ENCODE assay signal across 14 cellular contexts in the genomic region with DNA sequence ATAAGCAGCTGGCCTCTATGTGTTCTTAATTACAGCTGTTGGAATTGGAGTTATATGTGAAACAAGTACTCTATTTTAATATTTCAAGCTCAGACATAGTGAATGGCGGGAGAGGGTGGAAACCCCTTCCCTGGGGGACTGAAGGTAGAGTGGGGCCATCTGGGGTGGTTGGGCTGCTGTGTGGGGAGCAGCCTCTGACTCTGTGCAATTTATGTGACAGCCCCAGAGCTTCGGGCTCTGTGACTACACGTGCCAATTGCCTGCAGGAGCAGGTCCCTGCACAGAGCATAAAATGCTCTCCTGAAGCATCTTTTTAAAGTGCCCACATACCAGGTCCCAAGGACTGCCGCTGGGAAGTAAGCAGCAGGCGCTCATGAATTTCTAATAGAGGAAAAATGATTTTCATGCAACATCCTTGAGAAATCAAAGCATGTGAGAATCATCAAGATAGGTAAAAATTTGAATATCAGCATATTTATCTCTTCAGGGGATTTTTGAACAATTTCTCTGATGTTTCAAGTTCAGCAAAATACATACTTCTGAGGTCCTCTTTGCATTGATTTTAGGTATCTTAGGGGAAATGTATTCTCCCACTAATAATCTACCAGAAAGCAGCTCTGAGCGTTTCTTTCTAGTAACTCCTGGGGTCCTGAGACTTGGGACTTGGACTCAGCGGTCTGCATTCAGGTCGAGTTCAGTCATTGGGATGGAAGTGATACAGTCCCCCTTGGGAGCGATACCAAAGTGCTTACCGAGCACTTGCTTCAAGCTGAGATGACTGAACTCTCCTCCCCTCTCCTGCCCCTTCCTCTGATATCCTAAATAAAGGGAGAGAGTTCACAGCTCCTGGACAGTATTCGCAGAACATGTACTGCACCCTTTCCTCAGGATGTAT. TPM values are rescaled to one million over a fixed set of nuclear protein-coding genes. Genes with fewer than 3 reads are reported as not detected.
A peak's percentile ranks its signal among the peaks of the same experiment; 100 is the strongest.
DNase-seq lines count a peak whose midpoint lies in the region; ATAC-seq, FAIRE-seq and TF ChIP-seq lines count a peak whose summit lies in the region.
"Had no signal": no experiment of that assay in that cellular context is flagged by ENCODE, and none has a peak within 500 bp of the region (broad histone marks: within the 10 kb centered on the region; RNA-seq: fewer than 3 reads in every experiment).

No MANE protein-coding gene starts in this region.

- H3K27ac ChIP-seq in K562 (ENCODE audit: extremely low read depth, low read depth, low read length) (no peak overlapping the region), HepG2 (ENCODE audit: extremely low read length, insufficient read depth, low read length) (no peak overlapping the region)
- H3K27ac ChIP-seq: HL-60, prostate gland had no signal

- H3K4me1 ChIP-seq in K562 (replicated peaks in 1 of 2; ENCODE audit: control insufficient read depth in 2 of 2, insufficient read depth in 2 of 2, low read length in 2 of 2) (no peaks in the 10 kb centered on the region; a peak in 1 of 5 replicates), HepG2 (ENCODE audit: insufficient read depth, low read length) (no peaks in the 10 kb centered on the region)
- H3K4me1 ChIP-seq: prostate gland had no signal

- H3K27me3 ChIP-seq in K562 (ENCODE audit: control insufficient read depth in 2 of 2, insufficient read depth in 2 of 2, low read length in 2 of 2) (peaks cover 1 to 24% of the 10 kb centered on the region in 2 experiments; a peak in 3 of 5 replicates), HepG2 (ENCODE audit: control insufficient read depth in 1 of 2, insufficient read depth in 2 of 2, low read length in 2 of 2) (no peaks in the 10 kb centered on the region; a peak in 1 of 5 replicates)

- no peak for FAIRE-seq in K562 (lab: Jason Lieb, UNC)
- no peak for FAIRE-seq in HepG2 (lab: Jason Lieb, UNC)

- H3K9me1 ChIP-seq in K562 (ENCODE audit: control insufficient read depth, insufficient read depth, low read length), result no peaks in the 10 kb centered on the region

- whole genome bisulfite sequencing in K562 (ENCODE audit: insufficient coverage, low coverage, missing lambda C conversion rate), result 2% methylated on average over 11 of the region's 11 CpGs
- WGBS in HepG2 (ENCODE audit: low lambda C conversion rate), result 23% methylated on average over 11 of the region's 11 CpGs

- TF ChIP-seq CTCF in K562 (IDR thresholded peaks at IDR 0.05 in 2 of 3, conservative IDR thresholded peaks at IDR 0.05 in 1 of 3; ENCODE audit: insufficient read depth in 2 of 3, low read depth in 1 of 3, low read length in 3 of 3) (no peak), HepG2 (CRISPR knock-in tag; IDR thresholded peaks at IDR 0.05) (no peak)

- H4K20me1 ChIP-seq in K562 (replicated peaks; ENCODE audit: control insufficient read depth, insufficient read depth, low read length), result no peaks in the 10 kb centered on the region
- H4K20me1 ChIP-seq in HepG2 (ENCODE audit: insufficient read depth, low read length), result no peaks in the 10 kb centered on the region

- DNase-seq in NCI-H2171 (lab: John Stamatoyannopoulos, UW) (peak; percentile 36), K562 (ENCODE audit: extremely low read depth in 1 of 4, low spot score in 3 of 4) (no peak), HepG2 (ENCODE audit: low spot score) (no peak), NCI-H146 treated with DMSO at 0.1 percent for 48 hours (lab: John Stamatoyannopoulos, UW; ENCODE audit: unreplicated experiment) (no peak), NCI-H226 (no peak), GM19240 (ENCODE audit: insufficient read length, low spot score) (no peak), midbrain (lab: John Stamatoyannopoulos, UW) (no peak)
- DNase-seq in stimulated activated naive CD8-positive, alpha-beta T cell treated with anti-CD3 and anti-CD28 coated beads, Interleukin-15, Interleukin-2, amounts not matched to agents 100 U/mL and 50 U/mL, for 24 hours, result no peak
- DNase-seq: NCI-H2081; stimulated activated CD4-positive, alpha-beta T cell treated with anti-CD3 and anti-CD28 coated beads, Interleukin-4, amount 100 ng/mL, for 4 hours; stimulated activated naive B cell treated with anti-CD40 and anti-IgM and Interleukin-4, amounts not matched to agents 10 μg/mL and 1 μg/mL and 100 μg/mL, for 72 hours had no signal

- in situ Hi-C loops in K562 (cut with MboI) (no loop called here), HepG2 (cut with HindIII; ENCODE audit: extremely low pct_ligation_motif_present, low pct_unique_long_range_greater_than_20kb) (no loop called here)

- H3K36me3 ChIP-seq in K562 (ENCODE audit: control insufficient read depth, insufficient read depth, low read length), result no peaks in the 10 kb centered on the region
- H3K36me3 ChIP-seq in HepG2 (replicated peaks in 1 of 2; ENCODE audit: control insufficient read depth in 1 of 2, insufficient read depth in 2 of 2, low read length in 2 of 2), result no peaks in the 10 kb centered on the region
- H3K36me3 ChIP-seq: prostate gland had no signal

- TF ChIP-seq POLR2A in K562 (conservative IDR thresholded peaks at IDR 0.05), result no peak
- no peak for TF ChIP-seq POLR2A in HepG2 (IDR thresholded peaks at IDR 0.05; ENCODE audit: insufficient read depth in 1 of 2, low read depth in 2 of 2, low read length in 2 of 2)

- peak; percentile 31; the same call in 1 of the 3 replicates for ATAC-seq in K562
- no peak; the same call in 2 of the 3 replicates for ATAC-seq in HepG2
- ATAC-seq in stimulated activated naive CD8-positive, alpha-beta T cell treated with anti-CD3 and anti-CD28 coated beads, Interleukin-15, Interleukin-2, amounts not matched to agents 100 U/mL and 50 U/mL, for 24 hours, result peak; percentile 19
- ATAC-seq: stimulated activated naive B cell treated with anti-CD40 and anti-IgM and Interleukin-4, amounts not matched to agents 10 μg/mL and 1 μg/mL and 100 μg/mL, for 72 hours had no signal

- H3K9me3 ChIP-seq in K562 (replicated peaks; ENCODE audit: control insufficient read depth, insufficient read depth, low read depth, low read length), result no peaks in the 10 kb centered on the region
- no peaks in the 10 kb centered on the region for H3K9me3 ChIP-seq in HepG2 (ENCODE audit: low read length)
- H3K9me3 ChIP-seq: mucosa of descending colon, prostate gland had no signal

- H3K9ac ChIP-seq in K562 (ENCODE audit: insufficient read depth in 1 of 2, low read depth in 2 of 2, low read length in 2 of 2) (no peak overlapping the region), HepG2 (ENCODE audit: insufficient read depth, low read depth, low read length) (no peak overlapping the region)

- no peak for TF ChIP-seq EP300 in K562 (IDR thresholded peaks at IDR 0.05; ENCODE audit: low read length)
- TF ChIP-seq EP300 in HepG2 (IDR thresholded peaks at IDR 0.05; ENCODE audit: low read depth in 2 of 2, low read length in 2 of 2), result no peak
- TF ChIP-seq EP300 in HepG2 (CRISPR knock-in tag; IDR thresholded peaks at IDR 0.05; ENCODE audit: borderline replicate concordance), result no peak

- H3K4me2 ChIP-seq in K562 (ENCODE audit: insufficient read depth, low read length) (no peak overlapping the region), HepG2 (ENCODE audit: low read depth, low read length) (no peak overlapping the region)

- no peak overlapping the region for H3K4me3 ChIP-seq in K562
- H3K4me3 ChIP-seq in HepG2 (replicated peaks in 1 of 3; ENCODE audit: insufficient read depth in 1 of 3, low read depth in 2 of 3, low read length in 3 of 3), result no peak overlapping the region
- H3K4me3 ChIP-seq: mucosa of descending colon, prostate gland had no signal

- no peaks in the 10 kb centered on the region for H3K79me2 ChIP-seq in K562 (ENCODE audit: control insufficient read depth, insufficient read depth, low read length)
- no peaks in the 10 kb centered on the region for H3K79me2 ChIP-seq in HepG2 (ENCODE audit: insufficient read depth, low read length)

- intact Hi-C loops in K562 (cut with micrococcal nuclease), result no loop called here
- intact Hi-C loops in HepG2 (cut with micrococcal nuclease; ENCODE audit: unreplicated experiment), result no loop called here

- CTCF ChIA-PET in K562 (lab: Yijun Ruan, JAX; ENCODE audit: low intra/inter-chr PET ratio) (no interaction called here), HepG2 (lab: Yijun Ruan, JAX; ENCODE audit: low intra/inter-chr PET ratio, low total read pairs) (no interaction called here)

- POLR2A ChIA-PET in K562 (lab: Yijun Ruan, JAX) (interaction anchor here (1.0 to 1.6 kb wide), 3 partner anchors 9 to 39 kb away, joined by 3 to 7 read pairs (median 3); no protein-coding TSS in a partner anchor), HepG2 (lab: Yijun Ruan, JAX) (no interaction called here)

- no peak overlapping the region for H2AFZ ChIP-seq in K562 (ENCODE audit: low read depth, low read length)
- no peak overlapping the region for H2AFZ ChIP-seq in HepG2 (ENCODE audit: low read length)

- BruUV-seq in K562 (replicated peaks; lab: Mats Ljungman, UMichigan) (no TSS peak), HepG2 (replicated peaks; lab: Mats Ljungman, UMichigan) (no TSS peak)

- TF ChIP-seq RAD21 in K562 (CRISPR knock-in tag; conservative IDR thresholded peaks at IDR 0.05 in 1 of 2, IDR thresholded peaks at IDR 0.05 in 1 of 2) (no peak), HepG2 (CRISPR knock-in tag; IDR thresholded peaks at IDR 0.05) (no peak)

RNA-seq across cellular contexts. Expression of gene ALDH8A1, which starts 40.0 kb away (rescaled TPM):
- 0.55 and 0.74 TPM in 2 replicates for total RNA-seq in K562 (2011; cell fraction: chromatin; rRNA removed; ENCODE audit: low replicate concordance)
- total RNA-seq in K562 (2011; cell fraction: nucleolus; rRNA removed), result not detected in 2 replicates
- 0.76 TPM in 1 of 2 replicates, not detected in the other for total RNA-seq in K562 (2011; cell fraction: nucleoplasm; rRNA removed)
- total RNA-seq in K562 (2014; rRNA removed), result 0.04 and 0.05 TPM in 2 replicates
- total RNA-seq in K562 (2014; rRNA removed; fragmentation: Illumina TruSeq; extraction: Trizol), result 0.04 TPM in 1 of 2 replicates, not detected in the other
- total RNA-seq in K562 (2015; rRNA removed; fragmentation: Illumina TruSeq; extraction: Trizol), result 0.18 and 0.19 TPM in 2 replicates
- 0.16 and 0.18 TPM in 2 replicates for total RNA-seq in K562 (2021)
- polyA plus RNA-seq in K562 (2011; rRNA removed), result 0.03 and 0.08 TPM in 2 replicates
- polyA plus RNA-seq in K562 (2011; cell fraction: cytosol; rRNA removed), result 0.01 and 0.06 TPM in 2 replicates
- polyA plus RNA-seq in K562 (2011; cell fraction: nucleus; rRNA removed), result 0.21 TPM in 1 of 2 replicates, not detected in the other
- 0.04 and 0.05 TPM in 2 replicates for polyA plus RNA-seq in K562 (2012)
- polyA plus RNA-seq in K562 (2014; fragmentation: Illumina TruSeq; extraction: Trizol), result 0.08 TPM in 1 of 2 replicates, not detected in the other
- polyA plus RNA-seq in K562 (2014; fragmentation: Nextera tagmentation; extraction: Ambion mirVana), result under 1 TPM in 1 of 2 experiments, not detected in 1; 0.03 TPM
- 0.03 TPM in 2 replicates for polyA plus RNA-seq in K562 (2014; rRNA removed)
- polyA minus RNA-seq in K562 (2011; rRNA and poly(A)+ RNA removed), result 0.15 TPM in 1 of 2 replicates, not detected in the other
- not detected in 2 replicates for polyA minus RNA-seq in K562 (2011; cell fraction: cytosol; rRNA and poly(A)+ RNA removed)
- polyA minus RNA-seq in K562 (2011; cell fraction: nucleus; rRNA and poly(A)+ RNA removed), result 0.78 TPM in 1 of 2 replicates, not detected in the other
- 3.4 and 3.6 TPM in 2 replicates for total RNA-seq in HepG2 (2016; rRNA removed; fragmentation: Illumina TruSeq; extraction: Trizol)
- 0.20 and 0.26 TPM in 2 replicates for total RNA-seq in HepG2 (2016; cell fraction: cytosol; rRNA removed; fragmentation: Illumina TruSeq; extraction: Trizol; ENCODE audit: low read depth)
- total RNA-seq in HepG2 (2016; cell fraction: insoluble cytoplasmic fraction; rRNA removed; fragmentation: Illumina TruSeq; extraction: Trizol), result 2.7 and 3.0 TPM in 2 replicates
- 0.71 and 1.0 TPM in 2 replicates for total RNA-seq in HepG2 (2016; cell fraction: membrane; rRNA removed; fragmentation: Illumina TruSeq; extraction: Trizol)
- total RNA-seq in HepG2 (2016; cell fraction: nucleus; rRNA removed; fragmentation: Illumina TruSeq; extraction: Trizol), result 1.1 and 1.6 TPM in 2 replicates
- 0.68 and 1.1 TPM in 2 replicates for polyA plus RNA-seq in HepG2 (2011; rRNA removed)
- 0.32 and 0.96 TPM in 2 replicates for polyA plus RNA-seq in HepG2 (2011; cell fraction: cytosol; rRNA removed)
- 1.5 and 2.1 TPM in 2 replicates for polyA plus RNA-seq in HepG2 (2011; cell fraction: nucleus; rRNA removed)
- 0.41 and 0.99 TPM in 2 replicates for polyA plus RNA-seq in HepG2 (2012)
- polyA plus RNA-seq in HepG2 (2016; cell fraction: cytosol; fragmentation: Illumina TruSeq; extraction: Trizol; ENCODE audit: low read depth), result 0.14 and 0.19 TPM in 2 replicates
- polyA plus RNA-seq in HepG2 (2016; cell fraction: insoluble cytoplasmic fraction; fragmentation: Illumina TruSeq; extraction: Trizol; ENCODE audit: low read depth), result 3.2 and 3.4 TPM in 2 replicates
- 0.30 and 0.39 TPM in 2 replicates for polyA plus RNA-seq in HepG2 (2016; cell fraction: membrane; fragmentation: Illumina TruSeq; extraction: Trizol; ENCODE audit: low read depth)
- 1.4 and 1.6 TPM in 2 replicates for polyA plus RNA-seq in HepG2 (2016; cell fraction: nucleus; fragmentation: Illumina TruSeq; extraction: Trizol; ENCODE audit: insufficient read depth, low read depth)
- 0.40 and 0.68 TPM in 2 replicates for polyA minus RNA-seq in HepG2 (2011; rRNA and poly(A)+ RNA removed; ENCODE audit: low replicate concordance)
- polyA minus RNA-seq in HepG2 (2011; cell fraction: cytosol; rRNA and poly(A)+ RNA removed), result 0.40 TPM in 1 of 2 replicates, not detected in the other
- 3.6 and 3.7 TPM in 2 replicates for polyA minus RNA-seq in HepG2 (2011; cell fraction: nucleus; rRNA and poly(A)+ RNA removed)
